In the genomic region with DNA sequence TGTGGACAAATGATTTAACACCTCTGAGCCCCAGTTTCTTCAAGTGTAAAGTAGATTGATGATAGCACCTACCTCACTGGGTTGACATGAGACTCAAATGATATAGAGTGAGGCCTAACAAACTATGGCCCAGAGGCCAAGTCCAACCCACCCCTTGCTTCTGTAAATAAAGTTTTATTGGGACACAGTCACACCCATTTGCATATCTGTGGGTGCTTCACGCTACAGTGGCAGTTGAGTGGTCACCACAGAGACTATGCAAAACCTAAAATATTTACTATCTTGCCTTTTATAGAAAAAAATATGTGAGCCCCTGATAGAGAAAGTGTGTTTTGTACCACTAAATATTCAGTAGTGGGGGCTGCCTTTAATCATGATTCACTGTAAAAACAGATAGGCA, we compare ENCODE assay signal across 16 cellular contexts. TPM values are rescaled to one million over a fixed set of nuclear protein-coding genes. Genes with fewer than 3 reads are reported as not detected.
DNase-seq lines count a peak whose midpoint lies in the region; ATAC-seq, FAIRE-seq and TF ChIP-seq lines count a peak whose summit lies in the region.
"Had no signal": no experiment of that assay in that cellular context is flagged by ENCODE, and none has a peak within 500 bp of the region (broad histone marks: within the 10 kb centered on the region; RNA-seq: fewer than 3 reads in every experiment).

No MANE protein-coding gene starts in this region.

- H3K4me2 ChIP-seq in HepG2 (ENCODE audit: low read depth, low read length): no peak overlapping the region
- H3K4me2 ChIP-seq in GM12878 (ENCODE audit: control insufficient read depth, insufficient read depth): no peak overlapping the region
- H3K4me2 ChIP-seq: BLaER1 treated with 17β-estradiol and CSF1 and Interleukin-3, amounts not matched to agents 10 nM and 100 nM had no signal

- RAD21 ChIA-PET in GM12878 (lab: Charles Lee; ENCODE audit: unreplicated experiment): no interaction called here

- DNase-seq in HepG2 (ENCODE audit: low spot score) (no peak), right lobe of liver (no peak), GM12891 (ENCODE audit: insufficient read length, low spot score) (no peak), GM12878 (ENCODE audit: low read depth, low spot score) (no peak), NCI-H2171 treated with DMSO at 0.1 percent for 48 hours (lab: John Stamatoyannopoulos, UW) (no peak), upper lobe of right lung (no peak)
- DNase-seq: 8988T; CD8-positive, alpha-beta T cell; GDM1; H9 had no signal

- no TSS peak for BruUV-seq in HepG2 (replicated peaks; lab: Mats Ljungman, UMichigan)
- no TSS peak for BruUV-seq in GM12878 (replicated peaks; lab: Mats Ljungman, UMichigan)

- TF ChIP-seq RAD21 in HepG2 (CRISPR knock-in tag; IDR thresholded peaks at IDR 0.05) (no peak), GM12878 (IDR thresholded peaks at IDR 0.05; ENCODE audit: insufficient read depth, low read depth, low read length) (no peak)

- H3K27ac ChIP-seq in HepG2 (ENCODE audit: extremely low read length, insufficient read depth, low read length): no peak overlapping the region
- H3K27ac ChIP-seq in right lobe of liver: no peak overlapping the region
- no peak overlapping the region for H3K27ac ChIP-seq in GM12878 (ENCODE audit: control insufficient read depth, insufficient read depth)
- no peak overlapping the region for H3K27ac ChIP-seq in upper lobe of right lung
- H3K27ac ChIP-seq: BLaER1 treated with 17β-estradiol and CSF1 and Interleukin-3, amounts not matched to agents 10 nM and 100 nM had no signal

- POLR2A ChIA-PET in HepG2 (lab: Yijun Ruan, JAX): no interaction called here
- POLR2A ChIA-PET in GM12878 (lab: Charles Lee): no interaction called here

- ATAC-seq in HepG2 (no peak), right lobe of liver (no peak), GM12878 (no peak), upper lobe of right lung (no peak), HG02763 (IDR thresholded peaks at IDR 0.05; ENCODE audit: unreplicated experiment) (no peak)
- ATAC-seq: CD8-positive, alpha-beta T cell had no signal

- SMC1A ChIA-PET in GM12878 (lab: Charles Lee; ENCODE audit: uncharacterized antibody, unreplicated experiment): interaction anchor here (0.6 kb wide), 1 partner anchor 18 kb away, joined by 3 read pairs; no protein-coding TSS in a partner anchor

- H3K9me3 ChIP-seq in HepG2 (ENCODE audit: low read length) (no peaks in the 10 kb centered on the region), right lobe of liver (no peaks in the 10 kb centered on the region), GM12878 (replicated peaks; ENCODE audit: control insufficient read depth, insufficient read depth, low read length) (no peaks in the 10 kb centered on the region), upper lobe of right lung (no peaks in the 10 kb centered on the region)
- H3K9me3 ChIP-seq: BLaER1 treated with 17β-estradiol and CSF1 and Interleukin-3, amounts not matched to agents 10 nM and 100 nM had no signal

- H2AFZ ChIP-seq in HepG2 (ENCODE audit: low read length) (no peak overlapping the region), GM12878 (ENCODE audit: control insufficient read depth, low read depth, low read length) (no peak overlapping the region)

- in situ Hi-C loops in HepG2 (cut with HindIII; ENCODE audit: extremely low pct_ligation_motif_present, low pct_unique_long_range_greater_than_20kb) (no loop called here), GM12878 (cut with MboI) (no loop called here)

- H3K9ac ChIP-seq in HepG2 (ENCODE audit: insufficient read depth, low read depth, low read length): no peak overlapping the region
- H3K9ac ChIP-seq in GM12878 (ENCODE audit: control insufficient read depth, insufficient read depth, low read length): no peak overlapping the region
- H3K9ac ChIP-seq: BLaER1 treated with 17β-estradiol and CSF1 and Interleukin-3, amounts not matched to agents 10 nM and 100 nM had no signal

- FAIRE-seq in HepG2 (lab: Jason Lieb, UNC) (no peak), GM12891 (lab: Jason Lieb, UNC) (no peak), GM12878 (lab: Jason Lieb, UNC) (no peak)
- FAIRE-seq: D721Med, GM19239, H1 had no signal

- H3K27me3 ChIP-seq in HepG2 (ENCODE audit: control insufficient read depth in 1 of 2, insufficient read depth in 2 of 2, low read length in 2 of 2): peaks cover 1 to 14% of the 10 kb centered on the region in 2 experiments; a peak in 3 of 5 replicates
- H3K27me3 ChIP-seq in right lobe of liver: no peaks in the 10 kb centered on the region
- no peaks in the 10 kb centered on the region; a peak in 2 of 4 replicates for H3K27me3 ChIP-seq in GM12878 (replicated peaks in 1 of 2; ENCODE audit: control insufficient read depth in 2 of 2, insufficient read depth in 2 of 2, low read length in 1 of 2)
- H3K27me3 ChIP-seq in upper lobe of right lung: no peaks in the 10 kb centered on the region
- H3K27me3 ChIP-seq: BLaER1 treated with 17β-estradiol and CSF1 and Interleukin-3, amounts not matched to agents 10 nM and 100 nM had no signal

- H3K4me1 ChIP-seq in HepG2 (ENCODE audit: insufficient read depth, low read length) (no peaks in the 10 kb centered on the region), right lobe of liver (no peaks in the 10 kb centered on the region), GM12878 (ENCODE audit: control insufficient read depth, insufficient read depth, low read length) (no peaks in the 10 kb centered on the region), upper lobe of right lung (no peaks in the 10 kb centered on the region)
- H3K4me1 ChIP-seq: BLaER1 treated with 17β-estradiol and CSF1 and Interleukin-3, amounts not matched to agents 10 nM and 100 nM had no signal

- WGBS in HepG2 (ENCODE audit: low lambda C conversion rate): 0% methylated on average over 1 of the region's 1 CpG
- WGBS in right lobe of liver (ENCODE audit: insufficient coverage, low coverage, low lambda C conversion rate, missing lambda C conversion rate): 70% methylated on average over 1 of the region's 1 CpG
- WGBS in GM12878 (ENCODE audit: insufficient coverage, insufficient replicate concordance, low lambda C conversion rate, missing lambda C conversion rate): 0% methylated on average over 1 of the region's 1 CpG

- TF ChIP-seq CTCF in HepG2 (CRISPR knock-in tag; IDR thresholded peaks at IDR 0.05): no peak
- TF ChIP-seq CTCF in right lobe of liver (IDR thresholded peaks at IDR 0.05): no peak
- no peak for TF ChIP-seq CTCF in GM12878 (IDR thresholded peaks at IDR 0.05 in 2 of 3, conservative IDR thresholded peaks at IDR 0.05 in 1 of 3; ENCODE audit: control insufficient read depth in 2 of 3, extremely low read depth in 1 of 3, insufficient read depth in 1 of 3, low read depth in 3 of 3, low read length in 3 of 3)
- TF ChIP-seq CTCF in upper lobe of right lung (IDR thresholded peaks at IDR 0.05): no peak

- no peak for TF ChIP-seq EP300 in HepG2 (IDR thresholded peaks at IDR 0.05; ENCODE audit: low read depth in 2 of 2, low read length in 2 of 2)
- TF ChIP-seq EP300 in HepG2 (CRISPR knock-in tag; IDR thresholded peaks at IDR 0.05; ENCODE audit: borderline replicate concordance): no peak
- no peak for TF ChIP-seq EP300 in GM12878 (IDR thresholded peaks at IDR 0.05; ENCODE audit: borderline replicate concordance in 1 of 2, control insufficient read depth in 1 of 2, low read depth in 2 of 2, low read length in 2 of 2)

- TF ChIP-seq POLR2A in HepG2 (IDR thresholded peaks at IDR 0.05; ENCODE audit: insufficient read depth in 1 of 2, low read depth in 2 of 2, low read length in 2 of 2): no peak
- TF ChIP-seq POLR2A in right lobe of liver (IDR thresholded peaks at IDR 0.05): no peak
- TF ChIP-seq POLR2A in GM12891 (IDR thresholded peaks at IDR 0.05; ENCODE audit: low read depth, low read length): no peak
- TF ChIP-seq POLR2A in GM12878 (IDR thresholded peaks at IDR 0.05; ENCODE audit: low read depth, low read length): no peak

- no peak overlapping the region for H3K4me3 ChIP-seq in HepG2 (replicated peaks in 1 of 3; ENCODE audit: insufficient read depth in 1 of 3, low read depth in 2 of 3, low read length in 3 of 3)
- H3K4me3 ChIP-seq in right lobe of liver: no peak overlapping the region
- no peak overlapping the region for H3K4me3 ChIP-seq in GM12878
- H3K4me3 ChIP-seq in upper lobe of right lung: no peak overlapping the region
- H3K4me3 ChIP-seq: BLaER1 treated with 17β-estradiol and CSF1 and Interleukin-3, amounts not matched to agents 10 nM and 100 nM had no signal

- no peaks in the 10 kb centered on the region for H3K36me3 ChIP-seq in HepG2 (replicated peaks in 1 of 2; ENCODE audit: control insufficient read depth in 1 of 2, insufficient read depth in 2 of 2, low read length in 2 of 2)
- no peaks in the 10 kb centered on the region for H3K36me3 ChIP-seq in right lobe of liver
- H3K36me3 ChIP-seq in GM12878 (ENCODE audit: control insufficient read depth in 2 of 2, insufficient read depth in 2 of 2, low read length in 1 of 2): no peaks in the 10 kb centered on the region
- H3K36me3 ChIP-seq in upper lobe of right lung: no peaks in the 10 kb centered on the region
- H3K36me3 ChIP-seq: BLaER1 treated with 17β-estradiol and CSF1 and Interleukin-3, amounts not matched to agents 10 nM and 100 nM had no signal

- H3K79me2 ChIP-seq in HepG2 (ENCODE audit: insufficient read depth, low read length) (no peaks in the 10 kb centered on the region), GM12878 (ENCODE audit: control insufficient read depth, insufficient read depth, low read length) (no peaks in the 10 kb centered on the region)

- CTCF ChIA-PET in HepG2 (lab: Yijun Ruan, JAX; ENCODE audit: low intra/inter-chr PET ratio, low total read pairs) (no interaction called here), GM12878 (lab: Yijun Ruan, JAX) (no interaction called here)

- intact Hi-C loops in HepG2 (cut with micrococcal nuclease; ENCODE audit: unreplicated experiment): no loop called here
- intact Hi-C loops in right lobe of liver (cut with DNase I): no loop called here
- intact Hi-C loops in GM12878 (cut with micrococcal nuclease; ENCODE audit: unreplicated experiment): no loop called here
- intact Hi-C loops in upper lobe of right lung (cut with DNase I): no loop called here

- H4K20me1 ChIP-seq in HepG2 (ENCODE audit: insufficient read depth, low read length) (no peaks in the 10 kb centered on the region), GM12878 (ENCODE audit: control insufficient read depth, insufficient read depth) (no peaks in the 10 kb centered on the region)
- H4K20me1 ChIP-seq: BLaER1 treated with 17β-estradiol and CSF1 and Interleukin-3, amounts not matched to agents 10 nM and 100 nM had no signal

RNA-seq across cellular contexts. Expression of a gene that starts 38.0 kb away (rescaled TPM):
- total RNA-seq in HepG2 (2016; rRNA removed; fragmentation: Illumina TruSeq; extraction: Trizol) (not detected in 2 replicates), right lobe of liver (under 1 TPM in 1 of 6 experiments, not detected in 5; 0.07 TPM), GM12878 (2014; rRNA removed) (not detected in 2 replicates), GM12878 (2014; rRNA removed; fragmentation: Illumina TruSeq; extraction: Trizol) (not detected in 2 replicates), GM12878 (2021) (not detected in 2 replicates), upper lobe of right lung (0.06 TPM)
- total RNA-seq in HepG2 (2016; cell fraction: cytosol; rRNA removed; fragmentation: Illumina TruSeq; extraction: Trizol; ENCODE audit: low read depth): not detected in 2 replicates
- total RNA-seq in HepG2 (2016; cell fraction: insoluble cytoplasmic fraction; rRNA removed; fragmentation: Illumina TruSeq; extraction: Trizol): not detected in 2 replicates
- total RNA-seq in HepG2 (2016; cell fraction: membrane; rRNA removed; fragmentation: Illumina TruSeq; extraction: Trizol): not detected in 2 replicates
- total RNA-seq in HepG2 (2016; cell fraction: nucleus; rRNA removed; fragmentation: Illumina TruSeq; extraction: Trizol): not detected in 2 replicates
- polyA plus RNA-seq in HepG2 (2011; rRNA removed) (not detected in 2 replicates), GM12878 (2011; rRNA removed) (not detected in 2 replicates), GM12878 (2014; fragmentation: Illumina TruSeq; extraction: Trizol) (not detected in 2 replicates), GM12878 (2014; fragmentation: Nextera tagmentation; extraction: Ambion mirVana) (not detected), GM12878 (2014; rRNA removed) (not detected in 2 replicates), GM12878 (2016; fragmentation: Nextera tagmentation; extraction: Ambion mirVana) (not detected)
- polyA plus RNA-seq in HepG2 (2011; cell fraction: cytosol; rRNA removed): not detected in 2 replicates
- polyA plus RNA-seq in HepG2 (2011; cell fraction: nucleus; rRNA removed): not detected in 2 replicates
- not detected in 2 replicates for polyA plus RNA-seq in HepG2 (2012)
- polyA plus RNA-seq in HepG2 (2016; cell fraction: cytosol; fragmentation: Illumina TruSeq; extraction: Trizol; ENCODE audit: low read depth): not detected in 2 replicates
- polyA plus RNA-seq in HepG2 (2016; cell fraction: insoluble cytoplasmic fraction; fragmentation: Illumina TruSeq; extraction: Trizol; ENCODE audit: low read depth): not detected in 2 replicates
- not detected in 2 replicates for polyA plus RNA-seq in HepG2 (2016; cell fraction: membrane; fragmentation: Illumina TruSeq; extraction: Trizol; ENCODE audit: low read depth)
- not detected in 2 replicates for polyA plus RNA-seq in HepG2 (2016; cell fraction: nucleus; fragmentation: Illumina TruSeq; extraction: Trizol; ENCODE audit: insufficient read depth, low read depth)
- polyA minus RNA-seq in HepG2 (2011; rRNA and poly(A)+ RNA removed; ENCODE audit: low replicate concordance): not detected in 2 replicates
- polyA minus RNA-seq in HepG2 (2011; cell fraction: cytosol; rRNA and poly(A)+ RNA removed): not detected in 2 replicates
- not detected in 2 replicates for polyA minus RNA-seq in HepG2 (2011; cell fraction: nucleus; rRNA and poly(A)+ RNA removed)
- polyA plus RNA-seq in GM12891 (2012; ENCODE audit: low read depth, missing spikeins): not detected
- not detected in 2 replicates for total RNA-seq in GM12878 (2013; cell fraction: nucleolus; rRNA removed)
- not detected for polyA plus RNA-seq in GM12878 (2011; ENCODE audit: low read depth)
- not detected in 2 replicates for polyA plus RNA-seq in GM12878 (2011; cell fraction: cytosol; rRNA removed)
- polyA plus RNA-seq in GM12878 (2011; cell fraction: nucleus; rRNA removed): not detected in 2 replicates
- not detected in 2 replicates for polyA plus RNA-seq in GM12878 (2012)
- polyA minus RNA-seq in GM12878 (2011; rRNA and poly(A)+ RNA removed): not detected in 2 replicates
- not detected in 2 replicates for polyA minus RNA-seq in GM12878 (2011; cell fraction: cytosol; rRNA and poly(A)+ RNA removed)
- not detected in 2 replicates for polyA minus RNA-seq in GM12878 (2011; cell fraction: nucleus; rRNA and poly(A)+ RNA removed)
- total RNA-seq: A673; CD8-positive, alpha-beta T cell had no signal

RNA-seq across cellular contexts. Expression of a gene that starts 54.1 kb away (rescaled TPM):
- total RNA-seq in HepG2 (2016; rRNA removed; fragmentation: Illumina TruSeq; extraction: Trizol) (not detected in 2 replicates), right lobe of liver (1 to 10 TPM in 1 of 6 experiments, under 1 TPM in 4, not detected in 1; 0.12 to 1.2 (median 0.25) TPM), GM12878 (2014; rRNA removed) (3.7 and 6.0 TPM in 2 replicates), GM12878 (2014; rRNA removed; fragmentation: Illumina TruSeq; extraction: Trizol) (0.64 and 0.98 TPM in 2 replicates), GM12878 (2021) (2.9 and 3.1 TPM in 2 replicates), upper lobe of right lung (4.6 TPM)
- total RNA-seq in HepG2 (2016; cell fraction: cytosol; rRNA removed; fragmentation: Illumina TruSeq; extraction: Trizol; ENCODE audit: low read depth): not detected in 2 replicates
- total RNA-seq in HepG2 (2016; cell fraction: insoluble cytoplasmic fraction; rRNA removed; fragmentation: Illumina TruSeq; extraction: Trizol): 0.04 TPM in 1 of 2 replicates, not detected in the other
- total RNA-seq in HepG2 (2016; cell fraction: membrane; rRNA removed; fragmentation: Illumina TruSeq; extraction: Trizol): not detected in 2 replicates
- total RNA-seq in HepG2 (2016; cell fraction: nucleus; rRNA removed; fragmentation: Illumina TruSeq; extraction: Trizol): not detected in 2 replicates
- polyA plus RNA-seq in HepG2 (2011; rRNA removed) (0.07 and 0.09 TPM in 2 replicates), GM12878 (2011; rRNA removed) (4.2 and 5.0 TPM in 2 replicates), GM12878 (2014; fragmentation: Illumina TruSeq; extraction: Trizol) (0.53 TPM in 1 of 2 replicates, not detected in the other), GM12878 (2014; fragmentation: Nextera tagmentation; extraction: Ambion mirVana) (under 1 TPM in 1 of 2 experiments, not detected in 1; 0.20 TPM), GM12878 (2014; rRNA removed) (2.6 and 3.2 TPM in 2 replicates), GM12878 (2016; fragmentation: Nextera tagmentation; extraction: Ambion mirVana) (1 to 10 TPM; 1.1 to 1.4 TPM)
- polyA plus RNA-seq in HepG2 (2011; cell fraction: cytosol; rRNA removed): 0.13 TPM in 1 of 2 replicates, not detected in the other
- polyA plus RNA-seq in HepG2 (2011; cell fraction: nucleus; rRNA removed): 0.14 and 0.19 TPM in 2 replicates
- polyA plus RNA-seq in HepG2 (2012): 0.05 TPM in 1 of 2 replicates, not detected in the other
- not detected in 2 replicates for polyA plus RNA-seq in HepG2 (2016; cell fraction: cytosol; fragmentation: Illumina TruSeq; extraction: Trizol; ENCODE audit: low read depth)
- polyA plus RNA-seq in HepG2 (2016; cell fraction: insoluble cytoplasmic fraction; fragmentation: Illumina TruSeq; extraction: Trizol; ENCODE audit: low read depth): not detected in 2 replicates
- not detected in 2 replicates for polyA plus RNA-seq in HepG2 (2016; cell fraction: membrane; fragmentation: Illumina TruSeq; extraction: Trizol; ENCODE audit: low read depth)
- polyA plus RNA-seq in HepG2 (2016; cell fraction: nucleus; fragmentation: Illumina TruSeq; extraction: Trizol; ENCODE audit: insufficient read depth, low read depth): not detected in 2 replicates
- polyA minus RNA-seq in HepG2 (2011; rRNA and poly(A)+ RNA removed; ENCODE audit: low replicate concordance): 0.06 TPM in 1 of 2 replicates, not detected in the other
- polyA minus RNA-seq in HepG2 (2011; cell fraction: cytosol; rRNA and poly(A)+ RNA removed): not detected in 2 replicates
- not detected in 2 replicates for polyA minus RNA-seq in HepG2 (2011; cell fraction: nucleus; rRNA and poly(A)+ RNA removed)
- 0.87 TPM for polyA plus RNA-seq in GM12891 (2012; ENCODE audit: low read depth, missing spikeins)
- 5.8 and 6.3 TPM in 2 replicates for total RNA-seq in GM12878 (2013; cell fraction: nucleolus; rRNA removed)
- polyA plus RNA-seq in GM12878 (2011; ENCODE audit: low read depth): 0.26 TPM
- polyA plus RNA-seq in GM12878 (2011; cell fraction: cytosol; rRNA removed): 8.3 and 10.3 TPM in 2 replicates
- 21.7 and 27.3 TPM in 2 replicates for polyA plus RNA-seq in GM12878 (2011; cell fraction: nucleus; rRNA removed)
- 0.79 and 1.5 TPM in 2 replicates for polyA plus RNA-seq in GM12878 (2012)
- 2.7 and 4.5 TPM in 2 replicates for polyA minus RNA-seq in GM12878 (2011; rRNA and poly(A)+ RNA removed)
- polyA minus RNA-seq in GM12878 (2011; cell fraction: cytosol; rRNA and poly(A)+ RNA removed): 1.5 and 2.2 TPM in 2 replicates
- polyA minus RNA-seq in GM12878 (2011; cell fraction: nucleus; rRNA and poly(A)+ RNA removed): 3.5 and 4.6 TPM in 2 replicates
